ENCODE assay signal across 1 cellular context in the genomic region with DNA sequence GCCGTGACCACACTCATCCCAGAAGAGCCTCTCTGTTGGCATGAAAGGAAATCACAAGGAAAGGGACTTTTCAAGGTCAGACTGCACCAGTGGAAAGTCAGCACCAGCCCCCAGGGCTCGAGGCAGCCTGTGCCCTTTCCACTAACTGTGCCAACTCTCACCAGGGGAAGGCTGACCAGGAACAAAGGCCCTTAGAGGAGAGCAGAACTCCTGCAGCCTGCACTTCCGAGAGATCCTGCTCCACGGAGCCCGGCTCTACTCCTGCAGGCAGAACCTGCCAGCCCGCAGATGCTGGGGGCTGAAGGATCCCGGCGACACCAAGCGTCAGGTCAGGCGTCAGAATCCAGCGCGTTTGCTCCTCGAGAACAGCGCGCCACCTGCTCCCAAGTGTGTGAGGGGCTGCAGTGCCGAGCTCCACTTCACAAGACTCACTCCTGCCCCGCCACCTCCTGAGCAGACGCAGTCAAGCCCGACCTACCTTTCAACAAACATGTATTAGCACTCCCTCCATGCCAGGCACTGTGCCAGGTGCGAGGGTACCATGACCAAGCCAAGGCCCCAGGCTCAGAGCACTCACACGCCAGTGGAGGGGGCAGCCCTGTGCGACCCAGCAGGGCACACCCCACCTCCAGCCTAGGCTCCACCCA.
A peak's percentile ranks its signal among the peaks of the same experiment; 100 is the strongest.
TF ChIP-seq lines count a peak whose summit lies in the region.

No MANE protein-coding gene starts in this region.

TF ChIP-seq in H1, 55 proteins besides CTCF, POLR2A, EP300 and RAD21 (continued from another document):
- TF ChIP-seq GABPA (IDR thresholded peaks at IDR 0.05; ENCODE audit: borderline replicate concordance, insufficient read depth, low read length) (no peak), SUZ12 (IDR thresholded peaks at IDR 0.05; ENCODE audit: low read length) (0 out of 2 replicates have a peak, but pooled peaks have one; percentile 45), HDAC2 (IDR thresholded peaks at IDR 0.05; ENCODE audit: borderline replicate concordance in 1 of 2, low read depth in 2 of 2, low read length in 2 of 2) (no peak), USF2 (IDR thresholded peaks at IDR 0.05; ENCODE audit: low read length) (no peak), CREB1 (IDR thresholded peaks at IDR 0.05) (peak; percentile 77), KDM4A (IDR thresholded peaks at IDR 0.05; ENCODE audit: low read depth, low read length, severe bottlenecking) (peak; percentile 64), TBP (IDR thresholded peaks at IDR 0.05; ENCODE audit: low read depth, low read length) (no peak), FOSL1 (IDR thresholded peaks at IDR 0.05; ENCODE audit: insufficient read depth, low read depth, low read length) (no peak), MAFK (IDR thresholded peaks at IDR 0.05; ENCODE audit: low read depth, low read length) (no peak), CBX8 (IDR thresholded peaks at IDR 0.05; ENCODE audit: borderline replicate concordance, low read depth, low read length) (no peak), TCF12 (IDR thresholded peaks at IDR 0.05; ENCODE audit: low read depth, low read length) (no peak), POU5F1 (IDR thresholded peaks at IDR 0.05; ENCODE audit: low read depth, low read length) (no peak), NRF1 (IDR thresholded peaks at IDR 0.05; ENCODE audit: low read depth, low read length) (no peak), RXRA (IDR thresholded peaks at IDR 0.05; ENCODE audit: insufficient read depth, low read depth, low read length) (no peak), CHD7 (IDR thresholded peaks at IDR 0.05; ENCODE audit: insufficient replicate concordance, low read length) (no peak), SIRT6 (IDR thresholded peaks at IDR 0.05; ENCODE audit: low read length) (no peak), CEBPB (IDR thresholded peaks at IDR 0.05; ENCODE audit: low read depth, low read length) (no peak), GTF2F1 (IDR thresholded peaks at IDR 0.05; ENCODE audit: borderline replicate concordance, low read depth, low read length) (no peak), RNF2 (IDR thresholded peaks at IDR 0.05; ENCODE audit: borderline replicate concordance, low read depth, low read length, missing control alignments, poor library complexity, severe bottlenecking) (no peak), KDM5A (IDR thresholded peaks at IDR 0.05; ENCODE audit: low read length) (no peak), BRCA1 (IDR thresholded peaks at IDR 0.05; ENCODE audit: low read depth, low read length) (no peak), NANOG (IDR thresholded peaks at IDR 0.05; ENCODE audit: insufficient read depth, low read depth, low read length, poor library complexity, severe bottlenecking) (no peak), JUND (IDR thresholded peaks at IDR 0.05; ENCODE audit: low read length) (no peak), POLR2AphosphoS5 (IDR thresholded peaks at IDR 0.05; ENCODE audit: low read depth, low read length) (no peak)
- TF ChIP-seq, protein P1, sequence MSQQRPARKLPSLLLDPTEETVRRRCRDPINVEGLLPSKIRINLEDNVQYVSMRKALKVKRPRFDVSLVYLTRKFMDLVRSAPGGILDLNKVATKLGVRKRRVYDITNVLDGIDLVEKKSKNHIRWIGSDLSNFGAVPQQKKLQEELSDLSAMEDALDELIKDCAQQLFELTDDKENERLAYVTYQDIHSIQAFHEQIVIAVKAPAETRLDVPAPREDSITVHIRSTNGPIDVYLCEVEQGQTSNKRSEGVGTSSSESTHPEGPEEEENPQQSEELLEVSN (IDR thresholded peaks at IDR 0.05): peak; percentile 97
- TF ChIP-seq, protein P2, sequence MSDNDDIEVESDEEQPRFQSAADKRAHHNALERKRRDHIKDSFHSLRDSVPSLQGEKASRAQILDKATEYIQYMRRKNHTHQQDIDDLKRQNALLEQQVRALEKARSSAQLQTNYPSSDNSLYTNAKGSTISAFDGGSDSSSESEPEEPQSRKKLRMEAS (IDR thresholded peaks at IDR 0.05): peak; percentile 99
- TF ChIP-seq, protein P3, sequence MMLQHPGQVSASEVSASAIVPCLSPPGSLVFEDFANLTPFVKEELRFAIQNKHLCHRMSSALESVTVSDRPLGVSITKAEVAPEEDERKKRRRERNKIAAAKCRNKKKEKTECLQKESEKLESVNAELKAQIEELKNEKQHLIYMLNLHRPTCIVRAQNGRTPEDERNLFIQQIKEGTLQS (IDR thresholded peaks at IDR 0.05; ENCODE audit: insufficient read depth, low read depth, low read length): no peak
